Comparison of ENCODE assay signal across 33 cellular contexts in the genomic region with DNA sequence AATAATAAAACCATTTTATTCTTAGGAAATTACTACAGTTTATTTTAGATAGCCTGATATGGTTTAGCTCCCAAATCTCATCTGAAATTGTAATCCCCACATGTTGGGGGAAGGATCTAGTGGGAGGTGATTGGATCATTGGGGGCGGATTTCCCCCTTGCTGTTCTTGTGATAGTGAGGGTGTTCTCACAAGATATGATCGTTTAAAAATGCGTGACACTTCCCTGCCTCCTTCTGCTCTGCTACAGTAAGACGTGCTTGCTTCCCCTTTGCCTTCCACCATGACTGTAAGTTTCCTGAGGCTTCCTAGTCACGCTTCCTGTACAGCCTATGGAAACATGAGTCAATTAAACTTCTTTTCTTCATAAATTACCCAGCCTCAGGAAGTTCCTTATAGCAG.
"Had no signal": no experiment of that assay in that cellular context is flagged by ENCODE, and none has a peak within 500 bp of the region (broad histone marks: within the 10 kb centered on the region; RNA-seq: fewer than 3 reads in every experiment).

No MANE protein-coding gene starts in this region.

- H3K4me3 Mint-ChIP-seq: activated CD4-positive, alpha-beta memory T cell treated with anti-CD3 and anti-CD28 coated beads for 36 hours; activated CD4-positive, alpha-beta T cell treated with anti-CD3 and anti-CD28 coated beads for 36 hours; activated CD4-positive, alpha-beta T cell treated with anti-CD3 and anti-CD28 coated beads, Interleukin-2, amount 10 ng/mL, durations not matched to agents 24 days and 14 days; activated CD8-positive, alpha-beta memory T cell treated with anti-CD3 and anti-CD28 coated beads, Interleukin-2, amount 10 ng/mL, durations not matched to agents 7 days and 5 days; activated CD8-positive, alpha-beta T cell treated with anti-CD3 and anti-CD28 coated beads, Interleukin-2, amount 10 ng/mL, durations not matched to agents 7 days and 5 days; activated naive CD4-positive, alpha-beta T cell treated with anti-CD3 and anti-CD28 coated beads, Interleukin-2, amount 10 ng/mL, durations not matched to agents 7 days and 5 days; activated naive CD8-positive, alpha-beta T cell treated with anti-CD3 and anti-CD28 coated beads, Interleukin-2, amount 10 ng/mL, durations not matched to agents 7 days and 5 days; activated T-cell treated with anti-CD3 and anti-CD28 coated beads, Interleukin-2, amount 50 U/mL, for 72 hours; brain; T-helper 17 cell; T-helper 2 cell treated with Interferon-gamma antibody and Interleukin-4, amounts not matched to agents 5 μg/mL and 100 μg/mL, for 36 hours had no signal

- H3K27me3 Mint-ChIP-seq: activated CD4-positive, alpha-beta memory T cell treated with anti-CD3 and anti-CD28 coated beads for 36 hours; activated CD4-positive, alpha-beta T cell treated with anti-CD3 and anti-CD28 coated beads for 36 hours; activated CD4-positive, alpha-beta T cell treated with anti-CD3 and anti-CD28 coated beads, Interleukin-2, amount 10 ng/mL, durations not matched to agents 24 days and 14 days; activated CD8-positive, alpha-beta memory T cell treated with anti-CD3 and anti-CD28 coated beads, Interleukin-2, amount 10 ng/mL, durations not matched to agents 7 days and 5 days; activated naive CD4-positive, alpha-beta T cell treated with anti-CD3 and anti-CD28 coated beads, Interleukin-2, amount 10 ng/mL, durations not matched to agents 7 days and 5 days; activated naive CD8-positive, alpha-beta T cell treated with anti-CD3 and anti-CD28 coated beads, Interleukin-2, amount 10 ng/mL, durations not matched to agents 7 days and 5 days; T-helper 17 cell had no signal

- H3K4me3 ChIP-seq: ascending aorta, breast epithelium, cardiac muscle cell, colonic mucosa, esophagus muscularis mucosa, gastrocnemius medialis, heart left ventricle had no signal

- H3K9me3 Mint-ChIP-seq: activated CD4-positive, alpha-beta memory T cell treated with anti-CD3 and anti-CD28 coated beads for 36 hours; activated naive CD4-positive, alpha-beta T cell treated with anti-CD3 and anti-CD28 coated beads, Interleukin-2, amount 10 ng/mL, durations not matched to agents 7 days and 5 days; activated naive CD8-positive, alpha-beta T cell treated with anti-CD3 and anti-CD28 coated beads, Interleukin-2, amount 10 ng/mL, durations not matched to agents 7 days and 5 days; brain; T-helper 2 cell treated with Interferon-gamma antibody and Interleukin-4, amounts not matched to agents 5 μg/mL and 100 μg/mL, for 36 hours had no signal

- H3K36me3 Mint-ChIP-seq: activated CD4-positive, alpha-beta memory T cell treated with anti-CD3 and anti-CD28 coated beads for 36 hours; activated CD8-positive, alpha-beta memory T cell treated with anti-CD3 and anti-CD28 coated beads, Interleukin-2, amount 10 ng/mL, durations not matched to agents 7 days and 5 days; activated naive CD4-positive, alpha-beta T cell treated with anti-CD3 and anti-CD28 coated beads, Interleukin-2, amount 10 ng/mL, durations not matched to agents 7 days and 5 days; activated naive CD4-positive, alpha-beta T cell treated with anti-CD3 and anti-CD28 coated beads, Interleukin-2, amount 50 U/mL, for 72 hours; activated naive CD8-positive, alpha-beta T cell treated with anti-CD3 and anti-CD28 coated beads, Interleukin-2, amount 10 ng/mL, durations not matched to agents 7 days and 5 days; brain had no signal

- H3K27me3 ChIP-seq: ascending aorta, breast epithelium, cardiac muscle cell, colonic mucosa, esophagus muscularis mucosa, foreskin keratinocyte, gastrocnemius medialis, heart left ventricle had no signal

- DNase-seq: activated CD4-positive, alpha-beta memory T cell treated with anti-CD3 and anti-CD28 coated beads for 36 hours; activated CD4-positive, alpha-beta T cell treated with anti-CD3 and anti-CD28 coated beads for 36 hours; activated CD4-positive, alpha-beta T cell treated with anti-CD3 and anti-CD28 coated beads, Interleukin-2, amount 10 ng/mL, durations not matched to agents 24 days and 14 days; activated CD4-positive, CD25-positive, alpha-beta regulatory T cell; activated CD4-positive, CD25-positive, alpha-beta regulatory T cell treated with anti-CD3 and anti-CD28 coated beads, Interleukin-2, amount 50 U/mL, for 72 hours; activated CD8-positive, alpha-beta memory T cell treated with anti-CD3 and anti-CD28 coated beads, Interleukin-2, amount 10 ng/mL, durations not matched to agents 7 days and 5 days; activated CD8-positive, alpha-beta memory T cell treated with anti-CD3 and anti-CD28 coated beads, Interleukin-2, amount 50 U/mL, for 4 hours; activated CD8-positive, alpha-beta T cell treated with anti-CD3 and anti-CD28 coated beads, Interleukin-2, amount 10 ng/mL, durations not matched to agents 7 days and 5 days; activated gamma-delta T cell; activated naive CD4-positive, alpha-beta T cell; activated naive CD4-positive, alpha-beta T cell treated with anti-CD3 and anti-CD28 coated beads, Interleukin-2, amount 10 ng/mL, durations not matched to agents 7 days and 5 days; activated naive CD8-positive, alpha-beta T cell treated with anti-CD3 and anti-CD28 coated beads, Interleukin-2, amount 10 ng/mL, durations not matched to agents 7 days and 5 days; activated T-cell treated with anti-CD3 and anti-CD28 coated beads, Interleukin-2, amount 50 U/mL, for 1 hour; activated T-cell treated with anti-CD3 and anti-CD28 coated beads, Interleukin-2, amount 50 U/mL, for 72 hours; central memory CD4-positive, alpha-beta T cell; cerebellar nuclear complex; colonic mucosa; effector CD8-positive, alpha-beta T cell; erythroblast; foreskin keratinocyte; gastrocnemius medialis; glutamatergic neuron; heart left ventricle; T-helper 1 cell; T-helper 17 cell; T1000 had no signal

- H3K9me3 ChIP-seq: ascending aorta, breast epithelium, colonic mucosa, esophagus muscularis mucosa, gastrocnemius medialis, heart left ventricle had no signal

- H3K27ac ChIP-seq: ascending aorta, breast epithelium, cardiac muscle cell, colonic mucosa, esophagus muscularis mucosa, foreskin keratinocyte, gastrocnemius medialis, heart left ventricle had no signal

- H3K4me1 Mint-ChIP-seq: activated CD4-positive, alpha-beta T cell treated with anti-CD3 and anti-CD28 coated beads for 36 hours; activated CD4-positive, alpha-beta T cell treated with anti-CD3 and anti-CD28 coated beads, Interleukin-2, amount 10 ng/mL, durations not matched to agents 24 days and 14 days; activated CD8-positive, alpha-beta memory T cell treated with anti-CD3 and anti-CD28 coated beads, Interleukin-2, amount 10 ng/mL, durations not matched to agents 7 days and 5 days; activated naive CD4-positive, alpha-beta T cell treated with anti-CD3 and anti-CD28 coated beads, Interleukin-2, amount 10 ng/mL, durations not matched to agents 7 days and 5 days; activated naive CD8-positive, alpha-beta T cell treated with anti-CD3 and anti-CD28 coated beads, Interleukin-2, amount 10 ng/mL, durations not matched to agents 7 days and 5 days; T-helper 17 cell had no signal

- ATAC-seq: activated CD4-positive, alpha-beta T cell treated with anti-CD3 and anti-CD28 coated beads for 36 hours; activated CD8-positive, alpha-beta memory T cell treated with anti-CD3 and anti-CD28 coated beads, Interleukin-2, amount 10 ng/mL, durations not matched to agents 7 days and 5 days; activated CD8-positive, alpha-beta T cell treated with anti-CD3 and anti-CD28 coated beads, Interleukin-2, amount 10 ng/mL, durations not matched to agents 7 days and 5 days; activated naive CD4-positive, alpha-beta T cell treated with anti-CD3 and anti-CD28 coated beads, Interleukin-2, amount 50 U/mL, for 72 hours; activated T-cell treated with anti-CD3 and anti-CD28 coated beads, Interleukin-2, amount 50 U/mL, for 72 hours; foreskin keratinocyte; gastrocnemius medialis; heart left ventricle; T-helper 17 cell had no signal

- H3K4me1 ChIP-seq: ascending aorta, breast epithelium, colonic mucosa, esophagus muscularis mucosa, foreskin keratinocyte, gastrocnemius medialis, heart left ventricle had no signal

- H3K36me3 ChIP-seq: ascending aorta, breast epithelium, cardiac muscle cell, colonic mucosa, esophagus muscularis mucosa, gastrocnemius medialis, heart left ventricle had no signal

- H3K27ac Mint-ChIP-seq: activated CD4-positive, alpha-beta memory T cell treated with anti-CD3 and anti-CD28 coated beads for 36 hours; activated CD4-positive, alpha-beta T cell treated with anti-CD3 and anti-CD28 coated beads for 36 hours; activated CD4-positive, alpha-beta T cell treated with anti-CD3 and anti-CD28 coated beads, Interleukin-2, amount 10 ng/mL, durations not matched to agents 24 days and 14 days; activated CD8-positive, alpha-beta memory T cell treated with anti-CD3 and anti-CD28 coated beads, Interleukin-2, amount 10 ng/mL, durations not matched to agents 7 days and 5 days; activated CD8-positive, alpha-beta T cell treated with anti-CD3 and anti-CD28 coated beads, Interleukin-2, amount 10 ng/mL, durations not matched to agents 7 days and 5 days; activated naive CD4-positive, alpha-beta T cell treated with anti-CD3 and anti-CD28 coated beads, Interleukin-2, amount 10 ng/mL, durations not matched to agents 7 days and 5 days; activated naive CD4-positive, alpha-beta T cell treated with anti-CD3 and anti-CD28 coated beads, Interleukin-2, amount 50 U/mL, for 72 hours; activated naive CD8-positive, alpha-beta T cell treated with anti-CD3 and anti-CD28 coated beads, Interleukin-2, amount 10 ng/mL, durations not matched to agents 7 days and 5 days; activated T-cell treated with anti-CD3 and anti-CD28 coated beads, Interleukin-2, amount 50 U/mL, for 72 hours; brain; T-helper 17 cell; T-helper 2 cell treated with Interferon-gamma antibody and Interleukin-4, amounts not matched to agents 5 μg/mL and 100 μg/mL, for 36 hours had no signal
